ENCODE assay signal across 13 cellular contexts in genomic region chr2:203626952-203627681, GRCh38.
DNase-seq lines count a peak whose midpoint lies in the region; ATAC-seq and TF ChIP-seq lines count a peak whose summit lies in the region.
"Had no signal": no experiment of that assay in that cellular context is flagged by ENCODE, and none has a peak within 500 bp of the region (broad histone marks: within the 10 kb centered on the region; RNA-seq: fewer than 3 reads in every experiment).

No MANE protein-coding gene starts in this region.

- DNase-seq in DMS 273 (lab: John Stamatoyannopoulos, UW; ENCODE audit: unreplicated experiment) (peak; percentile 10), DMS 273 treated with DMSO at 0.1 percent for 48 hours (lab: John Stamatoyannopoulos, UW) (no peak), fibroblast of gingiva (ENCODE audit: low read depth) (peak; percentile 92), mesothelial cell of epicardium (ENCODE audit: low spot score in 2 of 2, unreplicated experiment in 2 of 2) (no peak), vagina (ENCODE audit: extremely low spot score in 2 of 2) (no peak), iPS-NIHi7 (ENCODE audit: extremely low spot score) (no peak)
- DNase-seq: activated naive CD8-positive, alpha-beta T cell treated with anti-CD3 and anti-CD28 coated beads, Interleukin-2, amount 10 ng/mL, durations not matched to agents 7 days and 5 days; NCI-H2029 treated with DMSO at 0.1 percent for 48 hours; retina had no signal

- H3K4me3 ChIP-seq in vagina: no peak overlapping the region

- H3K36me3 ChIP-seq in vagina: no peaks in the 10 kb centered on the region

- H3K4me1 ChIP-seq in vagina: peaks cover 35% of the 10 kb centered on the region

- ATAC-seq in HG02870 (IDR thresholded peaks at IDR 0.05; ENCODE audit: unreplicated experiment) (no peak), GM21515 (IDR thresholded peaks at IDR 0.05; ENCODE audit: unreplicated experiment) (no peak)

- H3K27me3 ChIP-seq in vagina: no peaks in the 10 kb centered on the region

- no peak for TF ChIP-seq POLR2A in vagina (IDR thresholded peaks at IDR 0.05)

- peak overlapping the region; percentile 35 for H3K27ac Mint-ChIP-seq in mesothelial cell of epicardium
- H3K27ac Mint-ChIP-seq: activated naive CD8-positive, alpha-beta T cell treated with anti-CD3 and anti-CD28 coated beads, Interleukin-2, amount 10 ng/mL, durations not matched to agents 7 days and 5 days had no signal

- H3K36me3 Mint-ChIP-seq in mesothelial cell of epicardium: no peaks in the 10 kb centered on the region

- no peak overlapping the region for H3K4me3 Mint-ChIP-seq in mesothelial cell of epicardium
- H3K4me3 Mint-ChIP-seq: activated naive CD8-positive, alpha-beta T cell treated with anti-CD3 and anti-CD28 coated beads, Interleukin-2, amount 10 ng/mL, durations not matched to agents 7 days and 5 days had no signal

- peaks cover 12% of the 10 kb centered on the region for H3K4me1 Mint-ChIP-seq in mesothelial cell of epicardium

- H3K9me3 Mint-ChIP-seq in mesothelial cell of epicardium: peaks cover 5% of the 10 kb centered on the region

- peak overlapping the region; percentile 44 for H3K27ac ChIP-seq in vagina
- H3K27ac ChIP-seq: 22Rv1, epithelial cell of prostate had no signal

- no peak for TF ChIP-seq CTCF in mesothelial cell of epicardium (IDR thresholded peaks at IDR 0.05; ENCODE audit: unreplicated experiment)
- TF ChIP-seq CTCF in vagina (IDR thresholded peaks at IDR 0.05): no peak

- intact Hi-C loops in vagina (cut with DNase I): no loop called here

- no peaks in the 10 kb centered on the region for H3K9me3 ChIP-seq in vagina

- H3K27me3 Mint-ChIP-seq in mesothelial cell of epicardium (ENCODE audit: low read depth): no peaks in the 10 kb centered on the region

Comparison
In these comparisons a context has a peak if more than half of its experiments do, and no peak if none do; other contexts are left out.
1. DNase-seq: peak in DMS 273 (single experiment) and fibroblast of gingiva (single experiment); none in DMS 273 treated with DMSO at 0.1 percent for 48 hours (single experiment), mesothelial cell of epicardium (0 of 2), vagina (0 of 2) and iPS-NIHi7 (single experiment).